ENCODE assay signal across 1 cellular context in genomic region chr15:58551084-58551763, GRCh38.
TF ChIP-seq lines count a peak whose summit lies in the region.

No MANE protein-coding gene starts in this region.

TF ChIP-seq in GM12878, 131 proteins besides CTCF, POLR2A, EP300 and RAD21 (continued from another document):
- TF ChIP-seq REST (IDR thresholded peaks at IDR 0.05; ENCODE audit: low read depth, low read length) (no peak), EZH2 (IDR thresholded peaks at IDR 0.05; ENCODE audit: borderline replicate concordance, control insufficient read depth, low read depth, low read length) (no peak), MYB (IDR thresholded peaks at IDR 0.05; ENCODE audit: borderline replicate concordance, low read depth, low read length) (no peak), IKZF2 (IDR thresholded peaks at IDR 0.05) (peak; percentile 50 to 57; a peak in 2 of 4 replicates), YY1 (IDR thresholded peaks at IDR 0.05; ENCODE audit: low read depth, low read length) (no peak), TCF3 (IDR thresholded peaks at IDR 0.05; ENCODE audit: borderline replicate concordance, insufficient read depth, low read depth, low read length) (no peak), SMAD1 (IDR thresholded peaks at IDR 0.05; ENCODE audit: low read depth, partially characterized antibody) (no peak), WRNIP1 (IDR thresholded peaks at IDR 0.05; ENCODE audit: borderline replicate concordance, low read depth, low read length) (no peak), ZSCAN29 (IDR thresholded peaks at IDR 0.05) (no peak), NR2F1 (conservative IDR thresholded peaks at IDR 0.05) (no peak), TCF12 (IDR thresholded peaks at IDR 0.05; ENCODE audit: low read depth, low read length) (no peak), KLF5 (IDR thresholded peaks at IDR 0.05; ENCODE audit: partially characterized antibody) (no peak), PAX8 (IDR thresholded peaks at IDR 0.05) (peak; percentile 91), NFIC (IDR thresholded peaks at IDR 0.05; ENCODE audit: low read depth, low read length) (no peak), SUPT20H (IDR thresholded peaks at IDR 0.05; ENCODE audit: borderline replicate concordance, control insufficient read depth, low read depth, low read length) (no peak), SMAD5 (IDR thresholded peaks at IDR 0.05; ENCODE audit: low read depth) (no peak), ZBTB11 (CRISPR knock-in tag; IDR thresholded peaks at IDR 0.05) (no peak), IKZF1 (conservative IDR thresholded peaks at IDR 0.05) (peak; percentile 56; the same call in 1 of the 2 replicates), ZNF622 (IDR thresholded peaks at IDR 0.05) (no peak), DPF2 (IDR thresholded peaks at IDR 0.05) (peak; percentile 46; the same call in 1 of the 2 replicates), HCFC1 (IDR thresholded peaks at IDR 0.05; ENCODE audit: low read length) (no peak), JUND (IDR thresholded peaks at IDR 0.05; ENCODE audit: low read depth, low read length) (no peak), SMC3 (IDR thresholded peaks at IDR 0.05; ENCODE audit: borderline replicate concordance, low read length) (no peak), HSF1 (IDR thresholded peaks at IDR 0.05; ENCODE audit: low read depth, low read length) (no peak), NR2C1 (IDR thresholded peaks at IDR 0.05) (no peak), PAX5 (IDR thresholded peaks at IDR 0.05; ENCODE audit: borderline replicate concordance, low read depth, low read length) (peak; percentile 88; the same call in 1 of the 2 replicates), RUNX3 (IDR thresholded peaks at IDR 0.05; ENCODE audit: low read length) (peak; percentile 39), ZBTB40 (IDR thresholded peaks at IDR 0.05; ENCODE audit: borderline replicate concordance) (no peak), CEBPB (IDR thresholded peaks at IDR 0.05; ENCODE audit: borderline replicate concordance in 1 of 2, low read depth in 2 of 2, low read length in 2 of 2) (no peak), BHLHE40 (IDR thresholded peaks at IDR 0.05; ENCODE audit: borderline replicate concordance in 1 of 2, low read depth in 2 of 2, low read length in 1 of 2) (peak in 1 of 2 experiments; percentile 33; a peak in 1 of 4 replicates)
